Comparison of ENCODE assay signal across 8 cellular contexts in the genomic region with DNA sequence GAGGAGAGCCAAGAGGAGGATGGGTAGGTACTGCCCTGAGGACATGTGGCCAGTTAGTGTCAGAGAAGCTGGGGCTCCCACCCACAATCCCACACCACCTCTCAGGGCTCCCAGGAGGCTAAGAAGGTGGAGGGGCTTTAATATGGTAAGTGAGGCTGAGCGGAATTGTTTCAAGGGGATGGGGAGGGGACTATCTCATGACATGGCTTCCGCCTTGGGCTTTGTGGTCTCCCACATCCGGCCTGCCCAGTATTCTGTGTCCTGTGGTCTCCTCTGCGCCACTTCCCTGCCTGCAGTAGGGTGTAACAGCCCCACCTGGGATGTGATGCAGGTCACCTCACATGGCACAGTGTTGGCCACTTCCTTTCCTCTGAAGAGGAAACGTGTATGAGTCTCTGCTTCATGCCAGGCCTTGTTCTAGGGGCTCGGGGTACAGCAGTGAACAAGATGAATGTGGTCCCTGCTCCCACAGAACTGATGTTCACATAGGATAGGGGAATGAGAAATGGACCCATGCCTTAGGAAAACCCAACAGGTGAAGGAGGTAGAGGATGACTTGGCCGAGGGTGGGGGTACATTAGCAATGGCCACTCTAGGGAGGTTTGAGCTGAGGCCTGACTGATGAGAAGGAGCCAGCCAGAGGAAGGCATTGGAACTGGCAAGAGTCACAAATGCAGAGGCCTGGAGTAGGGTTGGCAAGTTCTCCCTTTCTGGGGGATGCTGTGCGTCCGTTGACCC. TPM values are rescaled to one million over a fixed set of nuclear protein-coding genes. Genes with fewer than 3 reads are reported as not detected.
DNase-seq lines count a peak whose midpoint lies in the region; ATAC-seq and TF ChIP-seq lines count a peak whose summit lies in the region.

No MANE protein-coding gene starts in this region.

- peak overlapping the region; percentile 46 to 87 (median 73) for H3K27ac ChIP-seq in spleen

- H3K36me3 ChIP-seq in spleen, result peaks cover 0 to 31% (median 6%) of the 10 kb centered on the region in 6 donors

- TF ChIP-seq CTCF in spleen (IDR thresholded peaks at IDR 0.05 in 8 of 11, conservative IDR thresholded peaks at IDR 0.05 in 3 of 11), result peak in 1 of 11 experiments; percentile 16

- DNase-seq in OCI-M1 (lab: John Stamatoyannopoulos, UW) (peak; percentile 71), spleen (peak; percentile 93), NCI-H1694 treated with DMSO at 0.1 percent for 48 hours (lab: John Stamatoyannopoulos, UW) (no peak), NCI-H524 (lab: John Stamatoyannopoulos, UW) (no peak), T1000 (lab: John Stamatoyannopoulos, UW) (no peak)
- DNase-seq in activated T-helper 9 cell treated with anti-CD3 and anti-CD28 coated beads, Interleukin-2, amount 50 U/mL, for 16 hours (ENCODE audit: low read depth), result peak; percentile 46

- no peak for ATAC-seq in GM19328 (IDR thresholded peaks at IDR 0.05; ENCODE audit: unreplicated experiment)

- peak overlapping the region in 1 of 8 donors; percentile 91 for H3K4me3 ChIP-seq in spleen

- WGBS in spleen, 5 donors, result 34 to 57% (median 42%) methylated on average over 9 of the region's 9 CpGs

- H3K9me3 ChIP-seq in spleen, result peaks cover 0 to 27% (median 16%) of the 10 kb centered on the region in 8 donors

- H3K27me3 ChIP-seq in spleen (replicated peaks in 1 of 7), result peaks cover 0 to 31% (median 0%) of the 10 kb centered on the region in 7 donors

- intact Hi-C loops in spleen (cut with DNase I; ENCODE audit: low total_unique reads), result no loop called here

- peak; percentile 30 for TF ChIP-seq POLR2A in GM19193 (IDR thresholded peaks at IDR 0.05; ENCODE audit: extremely low read depth, insufficient read depth, insufficient read length)
- TF ChIP-seq POLR2A in spleen (IDR thresholded peaks at IDR 0.05), result no peak

- H3K4me1 ChIP-seq in spleen, result peaks cover 4 to 56% (median 43%) of the 10 kb centered on the region in 6 donors

RNA-seq across cellular contexts. Expression of a gene that starts 3.2 kb away (rescaled TPM):
- 10 to 100 TPM; 27.5 to 68.1 (median 37.8) TPM for total RNA-seq in spleen
- 10 to 100 TPM; 45.7 to 60.2 (median 52.1) TPM for polyA plus RNA-seq in spleen

RNA-seq across cellular contexts. Expression of a gene that starts 14.2 kb away (rescaled TPM):
- total RNA-seq in spleen, result 10 to 100 TPM; 47.0 to 80.4 (median 62.2) TPM
- 100 to 1,000 TPM in 1 of 3 donors, 10 to 100 TPM in 2; 73.9 to 116 (median 92.0) TPM for polyA plus RNA-seq in spleen

RNA-seq across cellular contexts. Expression of a gene that starts 18.4 kb away (rescaled TPM):
- 100 to 1,000 TPM; 183 to 384 (median 264) TPM for total RNA-seq in spleen
- 100 to 1,000 TPM; 112 to 499 (median 448) TPM for polyA plus RNA-seq in spleen

Comparison
In these comparisons a context has a peak if more than half of its experiments do, and no peak if none do; other contexts are left out.
1. DNase-seq: peak in OCI-M1 (single experiment), activated T-helper 9 cell treated with anti-CD3 and anti-CD28 coated beads, Interleukin-2, amount 50 U/mL, for 16 hours (single experiment) and spleen (single experiment); none in NCI-H1694 treated with DMSO at 0.1 percent for 48 hours (single experiment), NCI-H524 (0 of 2) and T1000 (single experiment).